In the genomic region with DNA sequence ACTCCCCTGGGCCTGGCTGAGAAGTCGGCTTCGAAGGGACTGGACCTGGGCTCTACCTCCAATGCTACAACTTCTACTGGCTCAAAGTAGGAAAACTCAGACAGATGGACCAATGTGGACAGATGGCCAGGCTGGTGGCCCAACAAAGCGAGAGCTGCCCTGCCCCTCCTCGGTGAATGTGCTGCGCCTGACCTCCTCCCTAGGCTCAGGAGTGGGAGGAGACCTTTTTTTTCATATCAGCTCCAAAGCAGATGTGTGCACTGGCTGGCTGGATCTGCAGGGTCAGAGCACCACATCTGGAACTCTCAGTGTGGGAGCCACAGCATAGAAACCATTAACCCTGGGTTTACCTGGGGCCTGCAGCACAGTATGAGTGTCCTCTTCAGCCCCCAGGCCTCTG, we compare ENCODE assay signal across 19 cellular contexts. TPM values are rescaled to one million over a fixed set of nuclear protein-coding genes. Genes with fewer than 3 reads are reported as not detected.
DNase-seq lines count a peak whose midpoint lies in the region; ATAC-seq, FAIRE-seq and TF ChIP-seq lines count a peak whose summit lies in the region.
"Had no signal": no experiment of that assay in that cellular context is flagged by ENCODE, and none has a peak within 500 bp of the region (broad histone marks: within the 10 kb centered on the region; RNA-seq: fewer than 3 reads in every experiment).

No MANE protein-coding gene starts in this region.

- peaks cover 5 to 6% of the 10 kb centered on the region in 2 donors for H3K36me3 ChIP-seq in mucosa of rectum (ENCODE audit: control insufficient read depth in 2 of 2, insufficient read depth in 2 of 2, low read length in 2 of 2)
- H3K36me3 ChIP-seq in suprapubic skin, result no peaks in the 10 kb centered on the region

- DNase-seq in T-helper 17 cell (no peak), suprapubic skin (ENCODE audit: low spot score in 2 of 2) (no peak), cerebellum (ENCODE audit: low spot score) (no peak), GM12892 (ENCODE audit: insufficient read length) (no peak), NCI-H69 (lab: John Stamatoyannopoulos, UW) (no peak)
- no peak for DNase-seq in effector memory CD8-positive, alpha-beta T cell
- DNase-seq: activated B cell treated with CpG ODN at 0.5 μM for 24 hours; activated CD8-positive, alpha-beta memory T cell treated with anti-CD3 and anti-CD28 coated beads, Interleukin-2, amount 50 U/mL, for 48 hours; activated naive CD8-positive, alpha-beta T cell treated with anti-CD3 and anti-CD28 coated beads, Interleukin-2, amount 50 U/mL, for 24 hours; GDM1; NCI-H2107 had no signal

- ATAC-seq in T-helper 17 cell (no peak), esophagus mucosa (no peak)
- no peak for ATAC-seq in effector memory CD8-positive, alpha-beta T cell (replicated peaks)
- ATAC-seq: activated naive CD8-positive, alpha-beta T cell treated with anti-CD3 and anti-CD28 coated beads, Interleukin-2, amount 50 U/mL, for 24 hours had no signal

- H3K4me1 ChIP-seq in mucosa of rectum (ENCODE audit: control insufficient read depth in 2 of 2, insufficient read depth in 2 of 2, low read length in 2 of 2) (peaks cover 82 to 91% of the 10 kb centered on the region in 2 donors), suprapubic skin (peaks cover 96% of the 10 kb centered on the region)

- H3K9ac ChIP-seq in mucosa of rectum (ENCODE audit: low read depth in 1 of 2, low read length in 2 of 2), result peak overlapping the region; percentile 90 to 92
- H3K9ac ChIP-seq: BLaER1 had no signal

- no peaks in the 10 kb centered on the region for H3K9me3 Mint-ChIP-seq in effector memory CD8-positive, alpha-beta T cell
- H3K9me3 Mint-ChIP-seq: activated B cell treated with CpG ODN at 0.5 μM for 24 hours; activated naive CD8-positive, alpha-beta T cell treated with anti-CD3 and anti-CD28 coated beads, Interleukin-2, amount 50 U/mL, for 24 hours had no signal

- WGBS in suprapubic skin, result 61% methylated on average over 3 of the region's 5 CpGs

- TF ChIP-seq CTCF in suprapubic skin (IDR thresholded peaks at IDR 0.05), result no peak

- H3K4me3 ChIP-seq in mucosa of rectum (ENCODE audit: low read length in 2 of 2) (peak overlapping the region in 1 of 2 donors; percentile 38), suprapubic skin (no peak overlapping the region)
- H3K4me3 ChIP-seq: BLaER1 had no signal

- H3K36me3 Mint-ChIP-seq in T-helper 17 cell (ENCODE audit: low read depth), result no peaks in the 10 kb centered on the region
- H3K36me3 Mint-ChIP-seq in effector memory CD8-positive, alpha-beta T cell (ENCODE audit: insufficient read depth), result peaks cover 33% of the 10 kb centered on the region

- H3K9me3 ChIP-seq in T-helper 17 cell (ENCODE audit: control insufficient read depth, low read length, poor library complexity, severe bottlenecking), result no peaks in the 10 kb centered on the region
- no peaks in the 10 kb centered on the region for H3K9me3 ChIP-seq in mucosa of rectum (ENCODE audit: control insufficient read depth in 2 of 2, low read length in 2 of 2)
- H3K9me3 ChIP-seq in suprapubic skin, result no peaks in the 10 kb centered on the region
- H3K9me3 ChIP-seq: BLaER1 had no signal

- no peaks in the 10 kb centered on the region for H3K27me3 Mint-ChIP-seq in T-helper 17 cell
- no peaks in the 10 kb centered on the region for H3K27me3 Mint-ChIP-seq in effector memory CD8-positive, alpha-beta T cell
- H3K27me3 Mint-ChIP-seq: activated B cell treated with CpG ODN at 0.5 μM for 24 hours; activated naive CD8-positive, alpha-beta T cell treated with anti-CD3 and anti-CD28 coated beads, Interleukin-2, amount 50 U/mL, for 24 hours had no signal

- no peaks in the 10 kb centered on the region for H3K27me3 ChIP-seq in mucosa of rectum (ENCODE audit: control insufficient read depth in 2 of 2, insufficient read depth in 2 of 2, low read length in 2 of 2)
- H3K27me3 ChIP-seq in suprapubic skin, result no peaks in the 10 kb centered on the region
- H3K27me3 ChIP-seq: BLaER1 had no signal

- TF ChIP-seq POLR2A in suprapubic skin (IDR thresholded peaks at IDR 0.05), result no peak
- TF ChIP-seq POLR2A in GM12892 (IDR thresholded peaks at IDR 0.05; ENCODE audit: low read depth, low read length), result no peak

- peak overlapping the region; percentile 54 for H3K27ac Mint-ChIP-seq in T-helper 17 cell
- H3K27ac Mint-ChIP-seq in effector memory CD8-positive, alpha-beta T cell, result peak overlapping the region; percentile 41 to 58
- H3K27ac Mint-ChIP-seq: activated B cell treated with CpG ODN at 0.5 μM for 24 hours; activated naive CD8-positive, alpha-beta T cell treated with anti-CD3 and anti-CD28 coated beads, Interleukin-2, amount 50 U/mL, for 24 hours had no signal

- TF ChIP-seq EP300 in suprapubic skin (IDR thresholded peaks at IDR 0.05), result no peak

- peaks cover 35% of the 10 kb centered on the region for H3K4me1 Mint-ChIP-seq in T-helper 17 cell
- H3K4me1 Mint-ChIP-seq in effector memory CD8-positive, alpha-beta T cell (ENCODE audit: low read depth in 2 of 2), result peaks cover 29 to 39% of the 10 kb centered on the region in 2 donors

- peak overlapping the region; percentile 97 to 98 for H3K27ac ChIP-seq in mucosa of rectum (ENCODE audit: low read depth in 2 of 2, low read length in 2 of 2)
- peak overlapping the region; percentile 86 for H3K27ac ChIP-seq in suprapubic skin

- no peak overlapping the region for H3K4me3 Mint-ChIP-seq in T-helper 17 cell
- H3K4me3 Mint-ChIP-seq in effector memory CD8-positive, alpha-beta T cell, result no peak overlapping the region
- H3K4me3 Mint-ChIP-seq: activated B cell treated with CpG ODN at 0.5 μM for 24 hours; activated naive CD8-positive, alpha-beta T cell treated with anti-CD3 and anti-CD28 coated beads, Interleukin-2, amount 50 U/mL, for 24 hours had no signal

- no peak for FAIRE-seq in GM12892 (lab: Jason Lieb, UNC)
- FAIRE-seq: GM18507 had no signal

RNA-seq across cellular contexts. Expression of gene ATP6V0D1, which starts 20.8 kb away (rescaled TPM):
- total RNA-seq in T-helper 17 cell (10 to 100 TPM; 76.4 to 87.5 TPM), suprapubic skin (100 to 1,000 TPM in 3 of 4 donors, 10 to 100 TPM in 1; 90.0 to 134 (median 110) TPM), cerebellum (74.9 TPM), esophagus mucosa (80.9 TPM)
- polyA plus RNA-seq in GM12892 (2012; ENCODE audit: missing spikeins), result 35.2 TPM

RNA-seq across cellular contexts. Expression of gene AGRP, which starts 23.2 kb away (rescaled TPM):
- not detected for total RNA-seq in T-helper 17 cell
- total RNA-seq in suprapubic skin, result not detected
- not detected for total RNA-seq in cerebellum
- polyA plus RNA-seq in GM12892 (2012; ENCODE audit: missing spikeins), result 0.40 TPM
- total RNA-seq in esophagus mucosa, result not detected
- total RNA-seq: activated B cell treated with CpG ODN at 0.5 μM for 24 hours, dermis blood vessel endothelial cell, kidney epithelial cell, MCF 10A, SK-MEL-5 had no signal

RNA-seq across cellular contexts. Expression of gene HSD11B2, which starts 29.2 kb away (rescaled TPM):
- total RNA-seq in T-helper 17 cell, result not detected
- total RNA-seq in suprapubic skin, result 100 to 1,000 TPM in 1 of 4 donors, 10 to 100 TPM in 3; 45.6 to 164 (median 69.1) TPM
- total RNA-seq in cerebellum, result 11.4 TPM
- polyA plus RNA-seq in GM12892 (2012; ENCODE audit: missing spikeins), result 0.45 TPM
- 6.6 TPM for total RNA-seq in esophagus mucosa
- total RNA-seq: dermis blood vessel endothelial cell had no signal

RNA-seq across cellular contexts. Expression of gene ZDHHC1, which starts 43.9 kb away (rescaled TPM):
- total RNA-seq in T-helper 17 cell (under 1 TPM in 1 of 2 donors, not detected in 1; 0.35 TPM), suprapubic skin (10 to 100 TPM; 14.0 to 31.0 (median 23.8) TPM), cerebellum (6.8 TPM), esophagus mucosa (3.8 TPM)
- polyA plus RNA-seq in GM12892 (2012; ENCODE audit: missing spikeins), result 0.40 TPM
